Comparison of ENCODE assay signal across 1 cellular context in the genomic region with DNA sequence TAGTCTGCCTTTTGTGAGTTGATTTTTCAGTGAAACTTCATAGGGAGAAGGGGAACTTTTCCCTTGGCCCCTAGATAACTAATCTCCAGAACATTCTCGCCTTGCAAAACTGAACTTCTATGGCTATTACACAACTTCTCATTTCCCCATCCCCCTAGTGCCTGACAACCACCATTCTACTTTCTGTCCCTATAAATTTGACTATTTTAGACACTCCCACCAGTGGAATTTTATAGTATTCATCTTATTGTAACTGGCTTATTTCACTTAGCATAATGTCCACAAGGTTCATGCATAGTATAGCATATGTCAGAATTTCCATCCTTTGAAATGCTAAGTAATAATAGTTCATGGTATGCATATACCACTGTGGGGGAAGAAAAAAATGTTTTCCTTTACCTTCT.
A peak's percentile ranks its signal among the peaks of the same experiment; 100 is the strongest.
TF ChIP-seq lines count a peak whose summit lies in the region.

No MANE protein-coding gene starts in this region.

TF ChIP-seq in K562, 482 proteins besides CTCF, POLR2A, EP300 and RAD21 (continued from another document):
- no peak for TF ChIP-seq CEBPG (CRISPR knock-in tag; IDR thresholded peaks at IDR 0.05)
- TF ChIP-seq CEBPG (tag; conservative IDR thresholded peaks at IDR 0.05 in 1 of 2, IDR thresholded peaks at IDR 0.05 in 1 of 2), result peak in 1 of 2 experiments; percentile 35; a peak in 1 of 4 replicates
- TF ChIP-seq CBFA2T2 (conservative IDR thresholded peaks at IDR 0.05), result no peak
